In the genomic region with DNA sequence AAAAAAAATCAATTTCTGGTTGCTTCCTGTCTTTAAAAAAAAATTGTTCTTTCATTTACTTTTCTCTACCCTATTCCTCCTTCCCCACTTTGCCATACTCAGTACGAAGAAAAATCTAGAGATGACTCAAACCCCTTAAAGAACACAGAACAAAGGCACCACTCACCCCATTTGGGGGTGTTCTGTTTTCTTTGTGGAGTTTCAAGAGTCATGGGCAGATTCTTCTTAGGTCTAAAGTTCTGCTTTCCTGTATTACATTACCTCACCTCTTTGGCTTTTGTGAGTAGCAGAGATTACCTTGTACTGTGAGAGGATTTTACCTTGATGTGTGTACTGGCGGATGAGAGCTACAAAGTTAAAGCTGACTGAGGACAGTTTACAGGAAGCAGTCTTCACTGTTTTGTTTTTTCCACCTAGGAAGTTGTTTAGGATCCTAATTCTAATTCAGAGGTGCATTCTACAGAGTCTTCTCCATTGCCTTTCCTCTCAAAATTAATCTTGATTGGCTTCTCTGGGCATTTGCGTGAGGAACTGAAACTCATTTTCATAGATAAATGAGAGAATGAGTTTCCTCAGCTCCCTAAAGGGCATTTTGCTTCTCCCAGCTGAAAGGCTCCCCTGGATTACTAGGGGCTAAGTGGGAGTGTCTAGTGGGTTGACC, we compare ENCODE assay signal across 1 cellular context.
TF ChIP-seq lines count a peak whose summit lies in the region.

No MANE protein-coding gene starts in this region.

TF ChIP-seq in HepG2, 621 proteins besides CTCF, POLR2A, EP300 and RAD21 (continued from another document and continues in another):
- TF ChIP-seq, protein P1, sequence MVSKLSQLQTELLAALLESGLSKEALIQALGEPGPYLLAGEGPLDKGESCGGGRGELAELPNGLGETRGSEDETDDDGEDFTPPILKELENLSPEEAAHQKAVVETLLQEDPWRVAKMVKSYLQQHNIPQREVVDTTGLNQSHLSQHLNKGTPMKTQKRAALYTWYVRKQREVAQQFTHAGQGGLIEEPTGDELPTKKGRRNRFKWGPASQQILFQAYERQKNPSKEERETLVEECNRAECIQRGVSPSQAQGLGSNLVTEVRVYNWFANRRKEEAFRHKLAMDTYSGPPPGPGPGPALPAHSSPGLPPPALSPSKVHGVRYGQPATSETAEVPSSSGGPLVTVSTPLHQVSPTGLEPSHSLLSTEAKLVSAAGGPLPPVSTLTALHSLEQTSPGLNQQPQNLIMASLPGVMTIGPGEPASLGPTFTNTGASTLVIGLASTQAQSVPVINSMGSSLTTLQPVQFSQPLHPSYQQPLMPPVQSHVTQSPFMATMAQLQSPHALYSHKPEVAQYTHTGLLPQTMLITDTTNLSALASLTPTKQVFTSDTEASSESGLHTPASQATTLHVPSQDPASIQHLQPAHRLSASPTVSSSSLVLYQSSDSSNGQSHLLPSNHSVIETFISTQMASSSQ (IDR thresholded peaks at IDR 0.05; ENCODE audit: low read depth) = no peak
- TF ChIP-seq, protein P1 (CRISPR knock-in tag; IDR thresholded peaks at IDR 0.05; ENCODE audit: borderline replicate concordance) = no peak
- TF ChIP-seq ZFP36L2 (CRISPR knock-in tag; IDR thresholded peaks at IDR 0.05) = no peak
- TF ChIP-seq, protein P2, sequence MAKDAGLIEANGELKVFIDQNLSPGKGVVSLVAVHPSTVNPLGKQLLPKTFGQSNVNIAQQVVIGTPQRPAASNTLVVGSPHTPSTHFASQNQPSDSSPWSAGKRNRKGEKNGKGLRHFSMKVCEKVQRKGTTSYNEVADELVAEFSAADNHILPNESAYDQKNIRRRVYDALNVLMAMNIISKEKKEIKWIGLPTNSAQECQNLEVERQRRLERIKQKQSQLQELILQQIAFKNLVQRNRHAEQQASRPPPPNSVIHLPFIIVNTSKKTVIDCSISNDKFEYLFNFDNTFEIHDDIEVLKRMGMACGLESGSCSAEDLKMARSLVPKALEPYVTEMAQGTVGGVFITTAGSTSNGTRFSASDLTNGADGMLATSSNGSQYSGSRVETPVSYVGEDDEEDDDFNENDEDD (CRISPR knock-in tag; IDR thresholded peaks at IDR 0.05; ENCODE audit: borderline replicate concordance) = no peak
- no peak for TF ChIP-seq TMF1 (CRISPR knock-in tag; IDR thresholded peaks at IDR 0.05; ENCODE audit: low read depth)
- peak; percentile 68; the same call in 1 of the 2 replicates for TF ChIP-seq ETV5 (CRISPR knock-in tag; IDR thresholded peaks at IDR 0.05; ENCODE audit: borderline replicate concordance)
- TF ChIP-seq, protein P3, sequence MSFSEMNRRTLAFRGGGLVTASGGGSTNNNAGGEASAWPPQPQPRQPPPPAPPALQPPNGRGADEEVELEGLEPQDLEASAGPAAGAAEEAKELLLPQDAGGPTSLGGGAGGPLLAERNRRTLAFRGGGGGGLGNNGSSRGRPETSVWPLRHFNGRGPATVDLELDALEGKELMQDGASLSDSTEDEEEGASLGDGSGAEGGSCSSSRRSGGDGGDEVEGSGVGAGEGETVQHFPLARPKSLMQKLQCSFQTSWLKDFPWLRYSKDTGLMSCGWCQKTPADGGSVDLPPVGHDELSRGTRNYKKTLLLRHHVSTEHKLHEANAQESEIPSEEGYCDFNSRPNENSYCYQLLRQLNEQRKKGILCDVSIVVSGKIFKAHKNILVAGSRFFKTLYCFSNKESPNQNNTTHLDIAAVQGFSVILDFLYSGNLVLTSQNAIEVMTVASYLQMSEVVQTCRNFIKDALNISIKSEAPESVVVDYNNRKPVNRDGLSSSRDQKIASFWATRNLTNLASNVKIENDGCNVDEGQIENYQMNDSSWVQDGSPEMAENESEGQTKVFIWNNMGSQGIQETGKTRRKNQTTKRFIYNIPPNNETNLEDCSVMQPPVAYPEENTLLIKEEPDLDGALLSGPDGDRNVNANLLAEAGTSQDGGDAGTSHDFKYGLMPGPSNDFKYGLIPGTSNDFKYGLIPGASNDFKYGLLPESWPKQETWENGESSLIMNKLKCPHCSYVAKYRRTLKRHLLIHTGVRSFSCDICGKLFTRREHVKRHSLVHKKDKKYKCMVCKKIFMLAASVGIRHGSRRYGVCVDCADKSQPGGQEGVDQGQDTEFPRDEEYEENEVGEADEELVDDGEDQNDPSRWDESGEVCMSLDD (CRISPR knock-in tag; IDR thresholded peaks at IDR 0.05; ENCODE audit: borderline replicate concordance) = 0 out of 2 replicates have a peak, but pooled peaks have one; percentile 46
- TF ChIP-seq ETV6 (CRISPR knock-in tag; conservative IDR thresholded peaks at IDR 0.05) = no peak
- peak; percentile 48; the same call in 1 of the 2 replicates for TF ChIP-seq HMG20A (CRISPR knock-in tag; IDR thresholded peaks at IDR 0.05; ENCODE audit: borderline replicate concordance)
- TF ChIP-seq ZKSCAN1 (IDR thresholded peaks at IDR 0.05; ENCODE audit: low read length) = no peak
- TF ChIP-seq ZNF883 (CRISPR knock-in tag; IDR thresholded peaks at IDR 0.05; ENCODE audit: not compliant biosample characterization) = no peak
- TF ChIP-seq, protein P4, sequence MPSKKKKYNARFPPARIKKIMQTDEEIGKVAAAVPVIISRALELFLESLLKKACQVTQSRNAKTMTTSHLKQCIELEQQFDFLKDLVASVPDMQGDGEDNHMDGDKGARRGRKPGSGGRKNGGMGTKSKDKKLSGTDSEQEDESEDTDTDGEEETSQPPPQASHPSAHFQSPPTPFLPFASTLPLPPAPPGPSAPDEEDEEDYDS (CRISPR knock-in tag; IDR thresholded peaks at IDR 0.05) = peak; percentile 39; the same call in 1 of the 2 replicates
- TF ChIP-seq ERF (CRISPR knock-in tag; IDR thresholded peaks at IDR 0.05) = no peak
- TF ChIP-seq, protein P5, sequence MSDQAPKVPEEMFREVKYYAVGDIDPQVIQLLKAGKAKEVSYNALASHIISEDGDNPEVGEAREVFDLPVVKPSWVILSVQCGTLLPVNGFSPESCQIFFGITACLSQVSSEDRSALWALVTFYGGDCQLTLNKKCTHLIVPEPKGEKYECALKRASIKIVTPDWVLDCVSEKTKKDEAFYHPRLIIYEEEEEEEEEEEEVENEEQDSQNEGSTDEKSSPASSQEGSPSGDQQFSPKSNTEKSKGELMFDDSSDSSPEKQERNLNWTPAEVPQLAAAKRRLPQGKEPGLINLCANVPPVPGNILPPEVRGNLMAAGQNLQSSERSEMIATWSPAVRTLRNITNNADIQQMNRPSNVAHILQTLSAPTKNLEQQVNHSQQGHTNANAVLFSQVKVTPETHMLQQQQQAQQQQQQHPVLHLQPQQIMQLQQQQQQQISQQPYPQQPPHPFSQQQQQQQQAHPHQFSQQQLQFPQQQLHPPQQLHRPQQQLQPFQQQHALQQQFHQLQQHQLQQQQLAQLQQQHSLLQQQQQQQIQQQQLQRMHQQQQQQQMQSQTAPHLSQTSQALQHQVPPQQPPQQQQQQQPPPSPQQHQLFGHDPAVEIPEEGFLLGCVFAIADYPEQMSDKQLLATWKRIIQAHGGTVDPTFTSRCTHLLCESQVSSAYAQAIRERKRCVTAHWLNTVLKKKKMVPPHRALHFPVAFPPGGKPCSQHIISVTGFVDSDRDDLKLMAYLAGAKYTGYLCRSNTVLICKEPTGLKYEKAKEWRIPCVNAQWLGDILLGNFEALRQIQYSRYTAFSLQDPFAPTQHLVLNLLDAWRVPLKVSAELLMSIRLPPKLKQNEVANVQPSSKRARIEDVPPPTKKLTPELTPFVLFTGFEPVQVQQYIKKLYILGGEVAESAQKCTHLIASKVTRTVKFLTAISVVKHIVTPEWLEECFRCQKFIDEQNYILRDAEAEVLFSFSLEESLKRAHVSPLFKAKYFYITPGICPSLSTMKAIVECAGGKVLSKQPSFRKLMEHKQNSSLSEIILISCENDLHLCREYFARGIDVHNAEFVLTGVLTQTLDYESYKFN (CRISPR knock-in tag; conservative IDR thresholded peaks at IDR 0.05) = peak; percentile 78
- TF ChIP-seq THAP11 (CRISPR knock-in tag; IDR thresholded peaks at IDR 0.05) = no peak
- TF ChIP-seq NR2F1 (CRISPR knock-in tag; IDR thresholded peaks at IDR 0.05) = no peak
- TF ChIP-seq, protein P6, sequence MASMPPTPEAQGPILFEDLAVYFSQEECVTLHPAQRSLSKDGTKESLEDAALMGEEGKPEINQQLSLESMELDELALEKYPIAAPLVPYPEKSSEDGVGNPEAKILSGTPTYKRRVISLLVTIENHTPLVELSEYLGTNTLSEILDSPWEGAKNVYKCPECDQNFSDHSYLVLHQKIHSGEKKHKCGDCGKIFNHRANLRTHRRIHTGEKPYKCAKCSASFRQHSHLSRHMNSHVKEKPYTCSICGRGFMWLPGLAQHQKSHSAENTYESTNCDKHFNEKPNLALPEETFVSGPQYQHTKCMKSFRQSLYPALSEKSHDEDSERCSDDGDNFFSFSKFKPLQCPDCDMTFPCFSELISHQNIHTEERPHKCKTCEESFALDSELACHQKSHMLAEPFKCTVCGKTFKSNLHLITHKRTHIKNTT (CRISPR knock-in tag; IDR thresholded peaks at IDR 0.05) = no peak
- no peak for TF ChIP-seq TEAD3 (CRISPR knock-in tag; optimal IDR thresholded peaks at IDR 0.05; ENCODE audit: borderline replicate concordance)
- no peak for TF ChIP-seq ARID2 (CRISPR knock-in tag; IDR thresholded peaks at IDR 0.05; ENCODE audit: borderline replicate concordance)
- TF ChIP-seq HDAC2 (CRISPR knock-in tag; IDR thresholded peaks at IDR 0.05) = no peak
- TF ChIP-seq NR2F6 (IDR thresholded peaks at IDR 0.05) = no peak
- TF ChIP-seq NR2F6 (CRISPR knock-in tag; IDR thresholded peaks at IDR 0.05) = 0 out of 2 replicates have a peak, but pooled peaks have one; percentile 22
- no peak for TF ChIP-seq KLF6 (CRISPR knock-in tag; IDR thresholded peaks at IDR 0.05)
- TF ChIP-seq, protein P7, sequence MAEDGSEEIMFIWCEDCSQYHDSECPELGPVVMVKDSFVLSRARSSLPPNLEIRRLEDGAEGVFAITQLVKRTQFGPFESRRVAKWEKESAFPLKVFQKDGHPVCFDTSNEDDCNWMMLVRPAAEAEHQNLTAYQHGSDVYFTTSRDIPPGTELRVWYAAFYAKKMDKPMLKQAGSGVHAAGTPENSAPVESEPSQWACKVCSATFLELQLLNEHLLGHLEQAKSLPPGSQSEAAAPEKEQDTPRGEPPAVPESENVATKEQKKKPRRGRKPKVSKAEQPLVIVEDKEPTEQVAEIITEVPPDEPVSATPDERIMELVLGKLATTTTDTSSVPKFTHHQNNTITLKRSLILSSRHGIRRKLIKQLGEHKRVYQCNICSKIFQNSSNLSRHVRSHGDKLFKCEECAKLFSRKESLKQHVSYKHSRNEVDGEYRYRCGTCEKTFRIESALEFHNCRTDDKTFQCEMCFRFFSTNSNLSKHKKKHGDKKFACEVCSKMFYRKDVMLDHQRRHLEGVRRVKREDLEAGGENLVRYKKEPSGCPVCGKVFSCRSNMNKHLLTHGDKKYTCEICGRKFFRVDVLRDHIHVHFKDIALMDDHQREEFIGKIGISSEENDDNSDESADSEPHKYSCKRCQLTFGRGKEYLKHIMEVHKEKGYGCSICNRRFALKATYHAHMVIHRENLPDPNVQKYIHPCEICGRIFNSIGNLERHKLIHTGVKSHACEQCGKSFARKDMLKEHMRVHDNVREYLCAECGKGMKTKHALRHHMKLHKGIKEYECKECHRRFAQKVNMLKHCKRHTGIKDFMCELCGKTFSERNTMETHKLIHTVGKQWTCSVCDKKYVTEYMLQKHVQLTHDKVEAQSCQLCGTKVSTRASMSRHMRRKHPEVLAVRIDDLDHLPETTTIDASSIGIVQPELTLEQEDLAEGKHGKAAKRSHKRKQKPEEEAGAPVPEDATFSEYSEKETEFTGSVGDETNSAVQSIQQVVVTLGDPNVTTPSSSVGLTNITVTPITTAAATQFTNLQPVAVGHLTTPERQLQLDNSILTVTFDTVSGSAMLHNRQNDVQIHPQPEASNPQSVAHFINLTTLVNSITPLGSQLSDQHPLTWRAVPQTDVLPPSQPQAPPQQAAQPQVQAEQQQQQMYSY (CRISPR knock-in tag; IDR thresholded peaks at IDR 0.05) = no peak
- 0 out of 2 replicates have a peak, but pooled peaks have one; percentile 16 for TF ChIP-seq ZNF331 (CRISPR knock-in tag; IDR thresholded peaks at IDR 0.05)
- TF ChIP-seq ZKSCAN5 (CRISPR knock-in tag; IDR thresholded peaks at IDR 0.05) = no peak
- peak; percentile 60; the same call in 1 of the 2 replicates for TF ChIP-seq SIX1 (CRISPR knock-in tag; IDR thresholded peaks at IDR 0.05; ENCODE audit: borderline replicate concordance)
- no peak for TF ChIP-seq HMG20B (CRISPR knock-in tag; conservative IDR thresholded peaks at IDR 0.05)
- no peak for TF ChIP-seq ZNF234 (CRISPR knock-in tag; conservative IDR thresholded peaks at IDR 0.05)
- TF ChIP-seq, protein P8, sequence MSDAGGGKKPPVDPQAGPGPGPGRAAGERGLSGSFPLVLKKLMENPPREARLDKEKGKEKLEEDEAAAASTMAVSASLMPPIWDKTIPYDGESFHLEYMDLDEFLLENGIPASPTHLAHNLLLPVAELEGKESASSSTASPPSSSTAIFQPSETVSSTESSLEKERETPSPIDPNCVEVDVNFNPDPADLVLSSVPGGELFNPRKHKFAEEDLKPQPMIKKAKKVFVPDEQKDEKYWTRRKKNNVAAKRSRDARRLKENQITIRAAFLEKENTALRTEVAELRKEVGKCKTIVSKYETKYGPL (CRISPR knock-in tag; IDR thresholded peaks at IDR 0.05) = no peak
- TF ChIP-seq ZNF558 (CRISPR knock-in tag; IDR thresholded peaks at IDR 0.05; ENCODE audit: borderline replicate concordance) = no peak
- no peak for TF ChIP-seq NPAS2 (CRISPR knock-in tag; IDR thresholded peaks at IDR 0.05; ENCODE audit: borderline replicate concordance)
- TF ChIP-seq, protein P9, sequence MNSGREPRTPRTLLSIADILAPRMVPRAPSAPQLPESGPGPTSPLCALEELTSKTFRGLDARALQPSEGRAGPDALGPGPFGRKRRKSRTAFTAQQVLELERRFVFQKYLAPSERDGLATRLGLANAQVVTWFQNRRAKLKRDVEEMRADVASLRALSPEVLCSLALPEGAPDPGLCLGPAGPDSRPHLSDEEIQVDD (CRISPR knock-in tag; IDR thresholded peaks at IDR 0.05; ENCODE audit: borderline replicate concordance) = no peak
